18 cellular contexts compared by ENCODE assay signal in the genomic region with DNA sequence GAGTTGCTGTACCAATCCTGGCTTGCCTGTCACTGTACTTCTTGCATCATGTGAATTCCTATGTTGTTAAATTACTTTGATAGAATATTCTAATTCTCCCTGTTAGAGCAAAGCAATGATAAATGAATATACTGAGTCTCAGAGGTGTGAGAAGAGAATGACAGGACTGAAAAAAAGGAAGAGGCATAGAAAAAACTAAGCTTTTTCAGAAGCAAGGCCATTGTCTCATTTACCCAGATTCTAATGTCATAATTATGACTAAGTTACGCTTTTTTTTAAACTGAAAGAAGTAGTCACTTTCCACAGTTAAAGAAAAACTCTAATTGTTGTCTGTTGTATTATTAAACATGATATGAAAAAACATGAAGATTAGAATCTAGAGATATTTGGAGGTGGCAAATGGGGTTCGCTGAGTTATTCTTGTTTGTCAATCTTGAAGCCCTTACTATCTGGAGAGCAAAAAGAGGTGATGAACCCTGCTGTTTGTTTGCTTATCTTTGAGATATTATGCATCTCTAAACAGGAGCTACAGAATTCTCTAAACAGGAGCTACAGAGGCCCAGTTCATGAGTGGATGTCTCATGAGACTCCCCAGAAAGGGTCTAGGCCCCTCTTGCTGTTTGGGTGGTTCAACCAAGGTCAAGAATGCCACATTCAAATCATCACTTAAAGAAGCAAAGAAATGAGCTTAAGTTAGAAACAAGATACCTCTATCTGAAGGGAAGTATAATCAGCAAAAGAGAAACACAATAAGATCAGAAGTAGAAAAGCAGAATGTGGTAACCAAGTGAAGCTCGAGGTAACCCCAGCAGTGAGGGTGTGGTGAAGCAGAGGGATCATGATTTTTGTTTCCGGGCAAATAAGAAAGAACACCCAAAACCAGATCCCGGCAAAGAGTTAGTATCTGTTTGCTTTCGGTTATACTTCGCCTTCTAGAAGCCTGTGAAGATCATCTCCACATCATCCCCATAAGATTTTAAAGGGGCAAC. TPM values are rescaled to one million over a fixed set of nuclear protein-coding genes. Genes with fewer than 3 reads are reported as not detected.
DNase-seq lines count a peak whose midpoint lies in the region; ATAC-seq and TF ChIP-seq lines count a peak whose summit lies in the region.
"Had no signal": no experiment of that assay in that cellular context is flagged by ENCODE, and none has a peak within 500 bp of the region (broad histone marks: within the 10 kb centered on the region; RNA-seq: fewer than 3 reads in every experiment).

No MANE protein-coding gene starts in this region.

- peak; percentile 92 for ATAC-seq in CD8-positive, alpha-beta T cell
- peak; percentile 95 to 97 (median 96) for ATAC-seq in T-cell (replicated peaks in 1 of 4)
- ATAC-seq in natural killer cell treated with Interleukin-12 subunit alpha and Interleukin-12 subunit beta and Interleukin-15 and Interleukin-18, amount 100 ng/mL, for 72 hours, result peak in 1 of 2 donors; percentile 86
- ATAC-seq: esophagus mucosa had no signal

- peaks cover 5% of the 10 kb centered on the region for H3K36me3 Mint-ChIP-seq in CD8-positive, alpha-beta T cell
- H3K36me3 Mint-ChIP-seq in T-cell (no peaks in the 10 kb centered on the region), endothelial cell (ENCODE audit: low read depth, unreplicated experiment) (peaks cover 3% of the 10 kb centered on the region)
- H3K36me3 Mint-ChIP-seq in activated naive CD4-positive, alpha-beta T cell treated with anti-CD3 and anti-CD28 coated beads for 36 hours (ENCODE audit: low read depth), result peaks cover 14% of the 10 kb centered on the region
- peaks cover 13% of the 10 kb centered on the region for H3K36me3 Mint-ChIP-seq in natural killer cell treated with Interleukin-12 subunit alpha and Interleukin-12 subunit beta and Interleukin-15 and Interleukin-18, amount 100 ng/mL, for 72 hours
- H3K36me3 Mint-ChIP-seq: brain, naive B cell had no signal

- peak overlapping the region; percentile 67 for H3K4me3 Mint-ChIP-seq in CD8-positive, alpha-beta T cell
- peak overlapping the region; percentile 52 to 63 (median 62) for H3K4me3 Mint-ChIP-seq in T-cell
- peak overlapping the region; percentile 69 for H3K4me3 Mint-ChIP-seq in activated naive CD4-positive, alpha-beta T cell treated with anti-CD3 and anti-CD28 coated beads for 36 hours
- H3K4me3 Mint-ChIP-seq in natural killer cell treated with Interleukin-12 subunit alpha and Interleukin-12 subunit beta and Interleukin-15 and Interleukin-18, amount 100 ng/mL, for 72 hours, result peak overlapping the region; percentile 44
- no peak overlapping the region for H3K4me3 Mint-ChIP-seq in endothelial cell (ENCODE audit: unreplicated experiment)
- H3K4me3 Mint-ChIP-seq: brain; dendritic cell treated with granulocyte-macrophage colony-stimulating factor and Interleukin-4, amounts not matched to agents 40 ng/mL and 50 ng/mL, for 4 days; naive B cell had no signal

- peaks cover 60% of the 10 kb centered on the region for H3K4me1 Mint-ChIP-seq in CD8-positive, alpha-beta T cell (ENCODE audit: low read depth)
- H3K4me1 Mint-ChIP-seq in T-cell, result peaks cover 53 to 58% (median 55%) of the 10 kb centered on the region in 3 donors
- H3K4me1 Mint-ChIP-seq in activated naive CD4-positive, alpha-beta T cell treated with anti-CD3 and anti-CD28 coated beads for 36 hours (ENCODE audit: low read depth), result peaks cover 53% of the 10 kb centered on the region
- peaks cover 8 to 28% of the 10 kb centered on the region in 2 donors for H3K4me1 Mint-ChIP-seq in natural killer cell treated with Interleukin-12 subunit alpha and Interleukin-12 subunit beta and Interleukin-15 and Interleukin-18, amount 100 ng/mL, for 72 hours (ENCODE audit: low read depth in 2 of 2)
- peaks cover 5% of the 10 kb centered on the region for H3K4me1 Mint-ChIP-seq in endothelial cell (ENCODE audit: unreplicated experiment)
- H3K4me1 Mint-ChIP-seq: brain, naive B cell had no signal

- intact Hi-C loops in CD8-positive, alpha-beta T cell (cut with DNase I, micrococcal nuclease), result loop anchor here (1.0 to 2.0 kb wide), 6 partner anchors 10 to 38 kb away; a partner anchor contains a TSS
- intact Hi-C loops in activated naive CD4-positive, alpha-beta T cell treated with anti-CD3 and anti-CD28 coated beads for 36 hours (cut with micrococcal nuclease), result loop anchor here (1.0 to 10.0 kb wide), 9 partner anchors 10 to 1561 kb away; a partner anchor contains a TSS
- intact Hi-C loops in posterior cingulate gyrus (cut with DNase I) (no loop called here), esophagus squamous epithelium (cut with DNase I) (no loop called here)

- H3K9me3 Mint-ChIP-seq in CD8-positive, alpha-beta T cell, result peaks cover 9% of the 10 kb centered on the region
- H3K9me3 Mint-ChIP-seq in T-cell (peaks cover 0 to 3% (median 2%) of the 10 kb centered on the region in 3 donors), endothelial cell (ENCODE audit: unreplicated experiment) (no peaks in the 10 kb centered on the region)
- peaks cover 17% of the 10 kb centered on the region for H3K9me3 Mint-ChIP-seq in activated naive CD4-positive, alpha-beta T cell treated with anti-CD3 and anti-CD28 coated beads for 36 hours
- no peaks in the 10 kb centered on the region for H3K9me3 Mint-ChIP-seq in natural killer cell treated with Interleukin-12 subunit alpha and Interleukin-12 subunit beta and Interleukin-15 and Interleukin-18, amount 100 ng/mL, for 72 hours

- POLR2A ChIA-PET in CD8-positive, alpha-beta T cell (lab: Charles Lee), result interaction anchor here (0.7 to 3.0 kb wide), 19 partner anchors 10 to 79 kb away, joined by 3 to 22 read pairs (median 4); a partner anchor contains a TSS
- POLR2A ChIA-PET in T-cell (lab: Charles Lee), result interaction anchor here (0.5 to 1.2 kb wide), 9 partner anchors 15 to 61 kb away, joined by 3 to 5 read pairs (median 3); no protein-coding TSS in a partner anchor

- TF ChIP-seq CTCF in CD8-positive, alpha-beta T cell (IDR thresholded peaks at IDR 0.05), result no peak
- TF ChIP-seq CTCF in endothelial cell (IDR thresholded peaks at IDR 0.05; ENCODE audit: unreplicated experiment), result no peak
- no peak for TF ChIP-seq CTCF in esophagus squamous epithelium (IDR thresholded peaks at IDR 0.05)

- peaks cover 57% of the 10 kb centered on the region for H3K4me1 ChIP-seq in CD8-positive, alpha-beta T cell (ENCODE audit: insufficient read depth, low read length)
- H3K4me1 ChIP-seq in esophagus squamous epithelium, result peaks cover 0 to 8% (median 2%) of the 10 kb centered on the region in 3 donors
- H3K4me1 ChIP-seq: lower lobe of right lung had no signal

- WGBS in esophagus squamous epithelium, 2 donors, result 76 to 82% methylated on average over 7 of the region's 7 CpGs

- no peaks in the 10 kb centered on the region for H3K9me3 ChIP-seq in CD8-positive, alpha-beta T cell (ENCODE audit: low read length)
- peaks cover 0 to 9% (median 0%) of the 10 kb centered on the region in 3 donors for H3K9me3 ChIP-seq in esophagus squamous epithelium

- peak overlapping the region; percentile 85 for H3K27ac Mint-ChIP-seq in CD8-positive, alpha-beta T cell
- H3K27ac Mint-ChIP-seq in T-cell, result peak overlapping the region; percentile 93 to 95
- H3K27ac Mint-ChIP-seq in activated naive CD4-positive, alpha-beta T cell treated with anti-CD3 and anti-CD28 coated beads for 36 hours, result peak overlapping the region; percentile 93
- H3K27ac Mint-ChIP-seq in natural killer cell treated with Interleukin-12 subunit alpha and Interleukin-12 subunit beta and Interleukin-15 and Interleukin-18, amount 100 ng/mL, for 72 hours, result peak overlapping the region; percentile 62 to 76
- H3K27ac Mint-ChIP-seq in endothelial cell (ENCODE audit: unreplicated experiment), result no peak overlapping the region
- H3K27ac Mint-ChIP-seq: brain; dendritic cell treated with granulocyte-macrophage colony-stimulating factor and Interleukin-4, amounts not matched to agents 40 ng/mL and 50 ng/mL, for 4 days had no signal

- H3K27me3 Mint-ChIP-seq in CD8-positive, alpha-beta T cell (ENCODE audit: low read depth), result no peaks in the 10 kb centered on the region
- H3K27me3 Mint-ChIP-seq in T-cell (no peaks in the 10 kb centered on the region), endothelial cell (ENCODE audit: unreplicated experiment) (no peaks in the 10 kb centered on the region)
- no peaks in the 10 kb centered on the region for H3K27me3 Mint-ChIP-seq in activated naive CD4-positive, alpha-beta T cell treated with anti-CD3 and anti-CD28 coated beads for 36 hours (ENCODE audit: low read depth)
- no peaks in the 10 kb centered on the region for H3K27me3 Mint-ChIP-seq in natural killer cell treated with Interleukin-12 subunit alpha and Interleukin-12 subunit beta and Interleukin-15 and Interleukin-18, amount 100 ng/mL, for 72 hours
- H3K27me3 Mint-ChIP-seq: dendritic cell treated with granulocyte-macrophage colony-stimulating factor and Interleukin-4, amounts not matched to agents 40 ng/mL and 50 ng/mL, for 4 days; naive B cell had no signal

- CTCF ChIA-PET in CD8-positive, alpha-beta T cell (lab: Charles Lee), result interaction anchor here (0.7 to 1.6 kb wide), 17 partner anchors 9 to 173 kb away, joined by 3 to 8 read pairs (median 3); a partner anchor contains a TSS
- CTCF ChIA-PET in T-cell (lab: Charles Lee), result interaction anchor here (0.7 to 1.6 kb wide), 11 partner anchors 10 to 309 kb away, joined by 3 to 17 read pairs (median 4); no protein-coding TSS in a partner anchor
- CTCF ChIA-PET in activated naive CD4-positive, alpha-beta T cell treated with anti-CD3 and anti-CD28 coated beads for 36 hours (lab: Charles Lee), result interaction anchor here (0.7 to 2.2 kb wide), 5 partner anchors 8 to 79 kb away, joined by 3 to 9 read pairs (median 3); a partner anchor contains a TSS

- TF ChIP-seq POLR2A in esophagus squamous epithelium (IDR thresholded peaks at IDR 0.05), result no peak

- no peaks in the 10 kb centered on the region for H3K27me3 ChIP-seq in CD8-positive, alpha-beta T cell (ENCODE audit: insufficient read depth, low read length)
- H3K27me3 ChIP-seq in esophagus squamous epithelium, result no peaks in the 10 kb centered on the region

- peak overlapping the region; percentile 40 for H3K27ac ChIP-seq in CD8-positive, alpha-beta T cell (ENCODE audit: low read depth, low read length)
- H3K27ac ChIP-seq in esophagus squamous epithelium, result peak overlapping the region in 1 of 4 donors; percentile 38
- H3K27ac ChIP-seq: lower lobe of right lung, thoracic aorta had no signal

- H3K4me3 ChIP-seq in CD8-positive, alpha-beta T cell (ENCODE audit: low read depth, low read length), result no peak overlapping the region
- no peak overlapping the region for H3K4me3 ChIP-seq in esophagus squamous epithelium
- H3K4me3 ChIP-seq: lower lobe of right lung, thoracic aorta had no signal

- DNase-seq in CD8-positive, alpha-beta T cell, result peak; percentile 5 to 73 (median 41)
- peak in 32 of 34 experiments; percentile 19 to 71 (median 46) for DNase-seq in T-cell
- peak; percentile 70 for DNase-seq in activated naive CD4-positive, alpha-beta T cell treated with anti-CD3 and anti-CD28 coated beads for 36 hours
- DNase-seq in natural killer cell treated with Interleukin-12 subunit alpha and Interleukin-12 subunit beta and Interleukin-15 and Interleukin-18, amount 100 ng/mL, for 72 hours (ENCODE audit: low spot score), result no peak
- no peak for DNase-seq in endothelial cell (ENCODE audit: low spot score)
- no peak for DNase-seq in posterior cingulate gyrus
- no peak for DNase-seq in NCI-H146 (lab: John Stamatoyannopoulos, UW)
- DNase-seq in esophagus squamous epithelium (lab: John Stamatoyannopoulos, UW), result no peak
- DNase-seq: KG1, lower lobe of right lung, naive B cell, NCI-H1417, NCI-H774 had no signal

- H3K36me3 ChIP-seq in CD8-positive, alpha-beta T cell (ENCODE audit: insufficient read depth, low read length), result no peaks in the 10 kb centered on the region
- no peaks in the 10 kb centered on the region for H3K36me3 ChIP-seq in esophagus squamous epithelium
- H3K36me3 ChIP-seq: lower lobe of right lung, thoracic aorta had no signal

RNA-seq across cellular contexts. Expression of a gene that starts 33.3 kb away (rescaled TPM):
- total RNA-seq in CD8-positive, alpha-beta T cell, result 10 to 100 TPM; 26.3 to 29.3 TPM
- 10 to 100 TPM; 55.5 to 93.3 (median 69.4) TPM for total RNA-seq in T-cell
- total RNA-seq in activated naive CD4-positive, alpha-beta T cell treated with anti-CD3 and anti-CD28 coated beads for 36 hours, result 1 to 10 TPM; 7.0 to 7.4 TPM
- total RNA-seq in natural killer cell treated with Interleukin-12 subunit alpha and Interleukin-12 subunit beta and Interleukin-15 and Interleukin-18, amount 100 ng/mL, for 72 hours, result 10 to 100 TPM in 1 of 2 donors, 1 to 10 TPM in 1; 3.8 to 44.2 TPM
- total RNA-seq in endothelial cell (ENCODE audit: unreplicated experiment), result not detected
- 1 to 10 TPM in 2 of 4 donors, under 1 TPM in 2; 0.79 to 5.7 (median 1.2) TPM for total RNA-seq in esophagus squamous epithelium
- total RNA-seq: G401 had no signal

Comparison
In these comparisons a context has a peak if more than half of its experiments do, and no peak if none do; other contexts are left out.
1. DNase-seq: peak in CD8-positive, alpha-beta T cell (7 of 7), T-cell (32 of 34) and activated naive CD4-positive, alpha-beta T cell treated with anti-CD3 and anti-CD28 coated beads for 36 hours (single experiment); none in natural killer cell treated with Interleukin-12 subunit alpha and Interleukin-12 subunit beta and Interleukin-15 and Interleukin-18, amount 100 ng/mL, for 72 hours (single experiment), endothelial cell (single experiment), posterior cingulate gyrus (0 of 10), NCI-H146 (single experiment) and esophagus squamous epithelium (single experiment).
2. intact Hi-C loops: an anchor here in CD8-positive, alpha-beta T cell (1.0 to 2.0 kb wide) and activated naive CD4-positive, alpha-beta T cell treated with anti-CD3 and anti-CD28 coated beads for 36 hours (1.0 to 10.0 kb wide); none called in posterior cingulate gyrus and esophagus squamous epithelium.